Comparison of ENCODE assay signal across 8 cellular contexts in the genomic region with DNA sequence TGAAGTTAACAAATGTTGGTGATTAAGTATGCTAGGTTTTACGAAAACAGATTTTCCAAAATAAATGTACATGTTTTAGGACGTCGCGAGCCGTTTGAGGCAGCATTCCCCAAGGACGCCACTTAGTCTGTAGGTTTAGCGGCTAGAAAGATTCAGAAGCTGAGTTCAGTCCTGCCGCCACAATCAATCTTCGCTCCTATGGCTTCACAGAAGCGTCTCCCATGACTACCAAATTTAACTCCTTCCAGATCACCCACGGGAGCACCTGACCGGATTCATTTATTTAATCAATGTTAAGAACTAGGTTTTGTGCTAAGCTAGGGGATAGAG. TPM values are rescaled to one million over a fixed set of nuclear protein-coding genes. Genes with fewer than 3 reads are reported as not detected.
DNase-seq lines count a peak whose midpoint lies in the region; ATAC-seq and TF ChIP-seq lines count a peak whose summit lies in the region.

No MANE protein-coding gene starts in this region.

- H3K27ac Mint-ChIP-seq in endothelial cell (ENCODE audit: unreplicated experiment) (peak overlapping the region; percentile 99), naive B cell (peak overlapping the region; percentile 98 to 100 (median 100))

- no peak for TF ChIP-seq CTCF in endothelial cell (IDR thresholded peaks at IDR 0.05; ENCODE audit: unreplicated experiment)

- peaks cover 36% of the 10 kb centered on the region for H3K4me1 Mint-ChIP-seq in endothelial cell (ENCODE audit: unreplicated experiment)
- H3K4me1 Mint-ChIP-seq in naive B cell = peaks cover 17 to 43% (median 31%) of the 10 kb centered on the region in 3 donors

- peaks cover 16% of the 10 kb centered on the region for H3K36me3 Mint-ChIP-seq in endothelial cell (ENCODE audit: low read depth, unreplicated experiment)
- H3K36me3 Mint-ChIP-seq in naive B cell = peaks cover 1 to 7% of the 10 kb centered on the region in 2 donors

- no peaks in the 10 kb centered on the region for H3K9me3 Mint-ChIP-seq in endothelial cell (ENCODE audit: unreplicated experiment)
- no peaks in the 10 kb centered on the region for H3K9me3 Mint-ChIP-seq in naive B cell

- ATAC-seq in HG02870 (IDR thresholded peaks at IDR 0.05; ENCODE audit: unreplicated experiment) = peak; percentile 3
- ATAC-seq in naive B cell (ENCODE audit: low read depth in 2 of 2) = no peak
- no peak for ATAC-seq in GM21576 (IDR thresholded peaks at IDR 0.05; ENCODE audit: unreplicated experiment)
- ATAC-seq in GM18868 (IDR thresholded peaks at IDR 0.05; ENCODE audit: unreplicated experiment) = no peak

- DNase-seq in COLO829 (ENCODE audit: low spot score) (peak; percentile 25), SK-N-DZ (ENCODE audit: low spot score) (peak; percentile 45), endothelial cell (ENCODE audit: low spot score) (peak; percentile 7), naive B cell (no peak), NCI-H226 (no peak)

- peak overlapping the region; percentile 98 for H3K4me3 Mint-ChIP-seq in endothelial cell (ENCODE audit: unreplicated experiment)
- H3K4me3 Mint-ChIP-seq in naive B cell = peak overlapping the region; percentile 91 to 100 (median 98)

- peaks cover 15% of the 10 kb centered on the region for H3K27me3 Mint-ChIP-seq in endothelial cell (ENCODE audit: unreplicated experiment)
- H3K27me3 Mint-ChIP-seq in naive B cell = peaks cover 0 to 7% (median 0%) of the 10 kb centered on the region in 3 donors

RNA-seq across cellular contexts. Expression of a gene that starts 0.8 kb away (rescaled TPM):
- polyA plus RNA-seq in SK-N-DZ (2014; cell fraction: cytosol; rRNA removed) = 113 and 128 TPM in 2 replicates
- 18.8 and 22.5 TPM in 2 replicates for polyA plus RNA-seq in SK-N-DZ (2014; cell fraction: nucleus; rRNA removed)
- total RNA-seq in endothelial cell (ENCODE audit: unreplicated experiment) = 109 TPM
- polyA plus RNA-seq in naive B cell (ENCODE audit: low read depth in 6 of 6) = 10 to 100 TPM in 5 of 6 donors, 1 to 10 TPM in 1; 9.1 to 28.8 (median 15.6) TPM

RNA-seq across cellular contexts. Expression of a gene that starts 43.9 kb away (rescaled TPM):
- not detected in 2 replicates for polyA plus RNA-seq in SK-N-DZ (2014; cell fraction: cytosol; rRNA removed)
- polyA plus RNA-seq in SK-N-DZ (2014; cell fraction: nucleus; rRNA removed) = 0.10 and 0.47 TPM in 2 replicates
- 0.59 TPM for total RNA-seq in endothelial cell (ENCODE audit: unreplicated experiment)
- polyA plus RNA-seq in naive B cell (ENCODE audit: low read depth in 6 of 6) = not detected

Comparison
In these comparisons a context has a peak if more than half of its experiments do, and no peak if none do; other contexts are left out.
1. DNase-seq: peak in COLO829 (single experiment), SK-N-DZ (single experiment) and endothelial cell (single experiment); none in naive B cell (single experiment) and NCI-H226 (single experiment).